Comparison of ENCODE assay signal across 8 cellular contexts in genomic region chr17:43673516-43674323, GRCh38. TPM values are rescaled to one million over a fixed set of nuclear protein-coding genes. Genes with fewer than 3 reads are reported as not detected.
A peak's percentile ranks its signal among the peaks of the same experiment; 100 is the strongest.
DNase-seq lines count a peak whose midpoint lies in the region; ATAC-seq and TF ChIP-seq lines count a peak whose summit lies in the region.

No MANE protein-coding gene starts in this region.

- H3K4me3 ChIP-seq in AG10803 (ENCODE audit: low read length) (no peak overlapping the region), GM23248 (no peak overlapping the region)

- H3F3A ChIP-seq in GM23248 (ENCODE audit: insufficient read depth), result no peaks in the 10 kb centered on the region

- no peaks in the 10 kb centered on the region for H3K9me3 Mint-ChIP-seq in activated CD8-positive, alpha-beta T cell treated with anti-CD3 and anti-CD28 coated beads, Interleukin-2, amount 10 ng/mL, durations not matched to agents 7 days and 5 days (ENCODE audit: insufficient read depth)
- H3K9me3 Mint-ChIP-seq in effector memory CD8-positive, alpha-beta T cell, result no peaks in the 10 kb centered on the region
- H3K9me3 Mint-ChIP-seq in mesothelial cell of epicardium, result no peaks in the 10 kb centered on the region

- 45 to 46% methylated on average over 14 of the region's 14 CpGs for WGBS in GM23248 (ENCODE audit: low coverage in 1 of 2, low lambda C conversion rate in 2 of 2, missing lambda C conversion rate in 2 of 2), 2 experiments

- no peak overlapping the region for H3K4me3 Mint-ChIP-seq in activated CD8-positive, alpha-beta T cell treated with anti-CD3 and anti-CD28 coated beads, Interleukin-2, amount 10 ng/mL, durations not matched to agents 7 days and 5 days
- no peak overlapping the region for H3K4me3 Mint-ChIP-seq in effector memory CD8-positive, alpha-beta T cell
- H3K4me3 Mint-ChIP-seq in mesothelial cell of epicardium, result no peak overlapping the region

- H2AFZ ChIP-seq in GM23248, result no peak overlapping the region

- H3K4me2 ChIP-seq in GM23248 (ENCODE audit: unreplicated experiment), result no peak overlapping the region

- H3K79me2 ChIP-seq in GM23248 (ENCODE audit: insufficient read depth), result no peaks in the 10 kb centered on the region

- H3K9me3 ChIP-seq in GM23248 (ENCODE audit: low read depth), result no peaks in the 10 kb centered on the region

- H3K27me3 Mint-ChIP-seq in activated CD8-positive, alpha-beta T cell treated with anti-CD3 and anti-CD28 coated beads, Interleukin-2, amount 10 ng/mL, durations not matched to agents 7 days and 5 days (ENCODE audit: low read depth), result peaks cover 10% of the 10 kb centered on the region
- peaks cover 0 to 13% of the 10 kb centered on the region in 2 donors for H3K27me3 Mint-ChIP-seq in effector memory CD8-positive, alpha-beta T cell
- no peaks in the 10 kb centered on the region for H3K27me3 Mint-ChIP-seq in mesothelial cell of epicardium (ENCODE audit: low read depth)

- POLR2A ChIA-PET in activated CD8-positive, alpha-beta T cell treated with anti-CD3 and anti-CD28 coated beads, Interleukin-2, amount 10 ng/mL, durations not matched to agents 7 days and 5 days (lab: Charles Lee), result interaction anchor here (1.0 kb wide), 1 partner anchor 97 kb away, joined by 3 read pairs; no protein-coding TSS in a partner anchor

- CTCF ChIA-PET in activated CD8-positive, alpha-beta T cell treated with anti-CD3 and anti-CD28 coated beads, Interleukin-2, amount 10 ng/mL, durations not matched to agents 7 days and 5 days (lab: Charles Lee), result interaction anchor here (0.6 to 9.6 kb wide), 37 partner anchors 8 to 281 kb away, joined by 3 to 243 read pairs (median 4); partner anchors contain the start of gene DHX8

- no peak overlapping the region for H3K27ac Mint-ChIP-seq in activated CD8-positive, alpha-beta T cell treated with anti-CD3 and anti-CD28 coated beads, Interleukin-2, amount 10 ng/mL, durations not matched to agents 7 days and 5 days
- no peak overlapping the region for H3K27ac Mint-ChIP-seq in effector memory CD8-positive, alpha-beta T cell
- peak overlapping the region; percentile 74 for H3K27ac Mint-ChIP-seq in mesothelial cell of epicardium

- DNase-seq in AG10803 (ENCODE audit: low read depth), result peak; percentile 52
- peak; percentile 75 for DNase-seq in GM23248
- DNase-seq in NCI-H774 (lab: John Stamatoyannopoulos, UW), result peak; percentile 58
- DNase-seq in activated CD8-positive, alpha-beta T cell treated with anti-CD3 and anti-CD28 coated beads, Interleukin-2, amount 10 ng/mL, durations not matched to agents 7 days and 5 days, result peak; percentile 81
- peak; percentile 69 to 80 (median 69) for DNase-seq in effector memory CD8-positive, alpha-beta T cell
- peak; percentile 46 to 88 for DNase-seq in mesothelial cell of epicardium (ENCODE audit: low spot score in 2 of 2, unreplicated experiment in 2 of 2)
- peak; percentile 65 for DNase-seq in stimulated activated CD8-positive, alpha-beta memory T cell treated with anti-CD3 and anti-CD28 coated beads, Interleukin-4, amount 100 ng/mL, for 24 hours (ENCODE audit: low read depth)

- in situ Hi-C loops in GM23248 (cut with MboI), result loop anchor here (5.0 kb wide), 1 partner anchor 96 kb away; no protein-coding TSS in a partner anchor

- H3K4me1 ChIP-seq in GM23248 (ENCODE audit: insufficient read depth), result peaks cover 9% of the 10 kb centered on the region

- H3K9me2 ChIP-seq in GM23248 (ENCODE audit: insufficient read depth), result no peaks in the 10 kb centered on the region

- no peaks in the 10 kb centered on the region for H3K36me3 ChIP-seq in GM23248 (ENCODE audit: low read depth)

- peaks cover 20% of the 10 kb centered on the region for H3K4me1 Mint-ChIP-seq in activated CD8-positive, alpha-beta T cell treated with anti-CD3 and anti-CD28 coated beads, Interleukin-2, amount 10 ng/mL, durations not matched to agents 7 days and 5 days (ENCODE audit: low read depth)
- peaks cover 9% of the 10 kb centered on the region in 2 donors for H3K4me1 Mint-ChIP-seq in effector memory CD8-positive, alpha-beta T cell (ENCODE audit: low read depth in 2 of 2)
- H3K4me1 Mint-ChIP-seq in mesothelial cell of epicardium, result peaks cover 63% of the 10 kb centered on the region

- no peaks in the 10 kb centered on the region for H3K27me3 ChIP-seq in GM23248 (replicated peaks; ENCODE audit: insufficient read depth)

- H3K36me3 Mint-ChIP-seq in activated CD8-positive, alpha-beta T cell treated with anti-CD3 and anti-CD28 coated beads, Interleukin-2, amount 10 ng/mL, durations not matched to agents 7 days and 5 days (ENCODE audit: low read depth), result no peaks in the 10 kb centered on the region
- H3K36me3 Mint-ChIP-seq in effector memory CD8-positive, alpha-beta T cell (ENCODE audit: insufficient read depth), result peaks cover 4% of the 10 kb centered on the region
- no peaks in the 10 kb centered on the region for H3K36me3 Mint-ChIP-seq in mesothelial cell of epicardium

- H3K9ac ChIP-seq in GM23248, result no peak overlapping the region

- no peaks in the 10 kb centered on the region for H4K20me1 ChIP-seq in GM23248 (ENCODE audit: insufficient read depth)

- no peak overlapping the region for H3K27ac ChIP-seq in GM23248

- peak; percentile 59 for ATAC-seq in activated CD8-positive, alpha-beta T cell treated with anti-CD3 and anti-CD28 coated beads, Interleukin-2, amount 10 ng/mL, durations not matched to agents 7 days and 5 days
- ATAC-seq in effector memory CD8-positive, alpha-beta T cell (replicated peaks), result peak; percentile 75
- ATAC-seq in HG02623 (IDR thresholded peaks at IDR 0.05; ENCODE audit: unreplicated experiment), result no peak

- TF ChIP-seq CTCF in AG10803 (conservative IDR thresholded peaks at IDR 0.05; ENCODE audit: low read length), result peak; percentile 98
- TF ChIP-seq CTCF in mesothelial cell of epicardium (IDR thresholded peaks at IDR 0.05; ENCODE audit: unreplicated experiment), result peak; percentile 85

RNA-seq across cellular contexts. Expression of gene MEOX1, which starts 12.0 kb away (rescaled TPM):
- total RNA-seq in GM23248 (2014; rRNA removed; shearing (Covaris generic)), result not detected in 2 replicates
- not detected in 2 replicates for polyA plus RNA-seq in GM23248 (2016; fragmentation: Nextera tagmentation; extraction: Ambion mirVana)
- 1 to 10 TPM; 5.4 to 6.9 TPM for total RNA-seq in activated CD8-positive, alpha-beta T cell treated with anti-CD3 and anti-CD28 coated beads, Interleukin-2, amount 10 ng/mL, durations not matched to agents 7 days and 5 days
- 1.2 to 1.8 TPM (median 1.2 TPM) in 3 replicates for total RNA-seq in mesothelial cell of epicardium
